Comparison of ENCODE assay signal across 1 cellular context in genomic region chr4:148359769-148360168, GRCh38.
TF ChIP-seq lines count a peak whose summit lies in the region.

No MANE protein-coding gene starts in this region.

TF ChIP-seq in GM23338, 12 proteins besides CTCF, POLR2A, EP300 and RAD21:
- no peak for TF ChIP-seq NANOG (IDR thresholded peaks at IDR 0.05; ENCODE audit: borderline replicate concordance)
- no peak for TF ChIP-seq ETS1 (IDR thresholded peaks at IDR 0.05)
- no peak for TF ChIP-seq ZNF114 (CRISPR knock-in tag; IDR thresholded peaks at IDR 0.05)
- TF ChIP-seq JUNB (IDR thresholded peaks at IDR 0.05; ENCODE audit: unreplicated experiment) = no peak
- TF ChIP-seq CREB1 (CRISPR knock-in tag; IDR thresholded peaks at IDR 0.05; ENCODE audit: low read depth) = no peak
- TF ChIP-seq POLR2AphosphoS5 (IDR thresholded peaks at IDR 0.05; ENCODE audit: low read depth) = no peak
- TF ChIP-seq ZNF331 (CRISPR knock-in tag; IDR thresholded peaks at IDR 0.05; ENCODE audit: low read depth) = no peak
- TF ChIP-seq REST (IDR thresholded peaks at IDR 0.05; ENCODE audit: unreplicated experiment) = no peak
- TF ChIP-seq, protein P1, sequence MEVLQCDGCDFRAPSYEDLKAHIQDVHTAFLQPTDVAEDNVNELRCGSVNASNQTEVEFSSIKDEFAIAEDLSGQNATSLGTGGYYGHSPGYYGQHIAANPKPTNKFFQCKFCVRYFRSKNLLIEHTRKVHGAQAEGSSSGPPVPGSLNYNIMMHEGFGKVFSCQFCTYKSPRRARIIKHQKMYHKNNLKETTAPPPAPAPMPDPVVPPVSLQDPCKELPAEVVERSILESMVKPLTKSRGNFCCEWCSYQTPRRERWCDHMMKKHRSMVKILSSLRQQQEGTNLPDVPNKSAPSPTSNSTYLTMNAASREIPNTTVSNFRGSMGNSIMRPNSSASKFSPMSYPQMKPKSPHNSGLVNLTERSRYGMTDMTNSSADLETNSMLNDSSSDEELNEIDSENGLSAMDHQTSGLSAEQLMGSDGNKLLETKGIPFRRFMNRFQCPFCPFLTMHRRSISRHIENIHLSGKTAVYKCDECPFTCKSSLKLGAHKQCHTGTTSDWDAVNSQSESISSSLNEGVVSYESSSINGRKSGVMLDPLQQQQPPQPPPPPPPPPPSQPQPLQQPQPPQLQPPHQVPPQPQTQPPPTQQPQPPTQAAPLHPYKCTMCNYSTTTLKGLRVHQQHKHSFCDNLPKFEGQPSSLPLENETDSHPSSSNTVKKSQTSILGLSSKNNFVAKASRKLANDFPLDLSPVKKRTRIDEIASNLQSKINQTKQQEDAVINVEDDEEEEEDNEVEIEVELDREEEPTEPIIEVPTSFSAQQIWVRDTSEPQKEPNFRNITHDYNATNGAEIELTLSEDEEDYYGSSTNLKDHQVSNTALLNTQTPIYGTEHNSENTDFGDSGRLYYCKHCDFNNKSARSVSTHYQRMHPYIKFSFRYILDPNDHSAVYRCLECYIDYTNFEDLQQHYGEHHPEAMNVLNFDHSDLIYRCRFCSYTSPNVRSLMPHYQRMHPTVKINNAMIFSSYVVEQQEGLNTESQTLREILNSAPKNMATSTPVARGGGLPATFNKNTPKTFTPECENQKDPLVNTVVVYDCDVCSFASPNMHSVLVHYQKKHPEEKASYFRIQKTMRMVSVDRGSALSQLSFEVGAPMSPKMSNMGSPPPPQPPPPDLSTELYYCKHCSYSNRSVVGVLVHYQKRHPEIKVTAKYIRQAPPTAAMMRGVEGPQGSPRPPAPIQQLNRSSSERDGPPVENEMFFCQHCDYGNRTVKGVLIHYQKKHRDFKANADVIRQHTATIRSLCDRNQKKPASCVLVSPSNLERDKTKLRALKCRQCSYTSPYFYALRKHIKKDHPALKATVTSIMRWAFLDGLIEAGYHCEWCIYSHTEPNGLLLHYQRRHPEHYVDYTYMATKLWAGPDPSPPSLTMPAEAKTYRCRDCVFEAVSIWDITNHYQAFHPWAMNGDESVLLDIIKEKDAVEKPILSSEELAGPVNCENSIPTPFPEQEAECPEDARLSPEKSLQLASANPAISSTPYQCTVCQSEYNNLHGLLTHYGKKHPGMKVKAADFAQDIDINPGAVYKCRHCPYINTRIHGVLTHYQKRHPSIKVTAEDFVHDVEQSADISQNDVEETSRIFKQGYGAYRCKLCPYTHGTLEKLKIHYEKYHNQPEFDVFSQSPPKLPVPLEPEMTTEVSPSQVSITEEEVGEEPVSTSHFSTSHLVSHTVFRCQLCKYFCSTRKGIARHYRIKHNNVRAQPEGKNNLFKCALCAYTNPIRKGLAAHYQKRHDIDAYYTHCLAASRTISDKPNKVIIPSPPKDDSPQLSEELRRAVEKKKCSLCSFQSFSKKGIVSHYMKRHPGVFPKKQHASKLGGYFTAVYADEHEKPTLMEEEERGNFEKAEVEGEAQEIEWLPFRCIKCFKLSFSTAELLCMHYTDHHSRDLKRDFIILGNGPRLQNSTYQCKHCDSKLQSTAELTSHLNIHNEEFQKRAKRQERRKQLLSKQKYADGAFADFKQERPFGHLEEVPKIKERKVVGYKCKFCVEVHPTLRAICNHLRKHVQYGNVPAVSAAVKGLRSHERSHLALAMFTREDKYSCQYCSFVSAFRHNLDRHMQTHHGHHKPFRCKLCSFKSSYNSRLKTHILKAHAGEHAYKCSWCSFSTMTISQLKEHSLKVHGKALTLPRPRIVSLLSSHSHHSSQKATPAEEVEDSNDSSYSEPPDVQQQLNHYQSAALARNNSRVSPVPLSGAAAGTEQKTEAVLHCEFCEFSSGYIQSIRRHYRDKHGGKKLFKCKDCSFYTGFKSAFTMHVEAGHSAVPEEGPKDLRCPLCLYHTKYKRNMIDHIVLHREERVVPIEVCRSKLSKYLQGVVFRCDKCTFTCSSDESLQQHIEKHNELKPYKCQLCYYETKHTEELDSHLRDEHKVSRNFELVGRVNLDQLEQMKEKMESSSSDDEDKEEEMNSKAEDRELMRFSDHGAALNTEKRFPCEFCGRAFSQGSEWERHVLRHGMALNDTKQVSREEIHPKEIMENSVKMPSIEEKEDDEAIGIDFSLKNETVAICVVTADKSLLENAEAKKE (CRISPR knock-in tag; IDR thresholded peaks at IDR 0.05) = no peak
- no peak for TF ChIP-seq STAT1 (IDR thresholded peaks at IDR 0.05; ENCODE audit: unreplicated experiment)
- TF ChIP-seq EZH2phosphoT487 (IDR thresholded peaks at IDR 0.05; ENCODE audit: unreplicated experiment) = no peak
- no peak for TF ChIP-seq EZH2 (IDR thresholded peaks at IDR 0.05; ENCODE audit: low read depth, unreplicated experiment)
